In genomic region chr11:125235006-125235405, GRCh38 we compare ENCODE assay signal across 1 cellular context.
TF ChIP-seq lines count a peak whose summit lies in the region.

No MANE protein-coding gene starts in this region.

TF ChIP-seq in HepG2, 621 proteins besides CTCF, POLR2A, EP300 and RAD21 (continued from another document):
- TF ChIP-seq ARID5B (CRISPR knock-in tag; IDR thresholded peaks at IDR 0.05) (peak; percentile 36; the same call in 1 of the 2 replicates), CHD4 (IDR thresholded peaks at IDR 0.05; ENCODE audit: borderline replicate concordance, low read length) (no peak), KAT7 (CRISPR knock-in tag; IDR thresholded peaks at IDR 0.05; ENCODE audit: borderline replicate concordance) (no peak), CEBPB (IDR thresholded peaks at IDR 0.05; ENCODE audit: borderline replicate concordance, low read depth, low read length) (peak; percentile 89), NCOR1 (IDR thresholded peaks at IDR 0.05; ENCODE audit: borderline replicate concordance, low read length) (peak; percentile 53; the same call in 1 of the 2 replicates), ZXDC (CRISPR knock-in tag; IDR thresholded peaks at IDR 0.05) (no peak), NR2F2 (IDR thresholded peaks at IDR 0.05; ENCODE audit: borderline replicate concordance, low read depth) (0 out of 2 replicates have a peak, but pooled peaks have one; percentile 29), ZNF138 (CRISPR knock-in tag; IDR thresholded peaks at IDR 0.05; ENCODE audit: low read depth) (no peak), ARID3A (IDR thresholded peaks at IDR 0.05; ENCODE audit: low read depth, low read length) (0 out of 2 replicates have a peak, but pooled peaks have one; percentile 16), PPARG (CRISPR knock-in tag; conservative IDR thresholded peaks at IDR 0.05) (peak; percentile 51; the same call in 1 of the 2 replicates), ZNF777 (CRISPR knock-in tag; IDR thresholded peaks at IDR 0.05) (no peak), ZNF639 (CRISPR knock-in tag; conservative IDR thresholded peaks at IDR 0.05) (no peak), GATAD2A (CRISPR knock-in tag; IDR thresholded peaks at IDR 0.05) (peak; percentile 31; the same call in 1 of the 2 replicates), RXRB (CRISPR knock-in tag; IDR thresholded peaks at IDR 0.05; ENCODE audit: borderline replicate concordance) (peak; percentile 31; the same call in 1 of the 2 replicates), ZBED4 (CRISPR knock-in tag; IDR thresholded peaks at IDR 0.05; ENCODE audit: borderline replicate concordance) (no peak), SIN3A (IDR thresholded peaks at IDR 0.05; ENCODE audit: borderline replicate concordance, low read depth, low read length) (no peak), SKI (IDR thresholded peaks at IDR 0.05; ENCODE audit: partially characterized antibody) (peak; percentile 13), SMAD3 (CRISPR knock-in tag; IDR thresholded peaks at IDR 0.05) (no peak), MIXL1 (CRISPR knock-in tag; IDR thresholded peaks at IDR 0.05) (peak; percentile 88), NR2F6 (IDR thresholded peaks at IDR 0.05) (peak; percentile 69), NR2F6 (CRISPR knock-in tag; IDR thresholded peaks at IDR 0.05) (peak; percentile 78), ZNF652 (CRISPR knock-in tag; IDR thresholded peaks at IDR 0.05; ENCODE audit: borderline replicate concordance, low read depth) (peak; percentile 49; the same call in 1 of the 2 replicates), ZNF546 (CRISPR knock-in tag; conservative IDR thresholded peaks at IDR 0.05) (no peak), SOX5 (CRISPR knock-in tag; IDR thresholded peaks at IDR 0.05; ENCODE audit: borderline replicate concordance) (peak; percentile 41; the same call in 1 of the 2 replicates), ZNF251 (CRISPR knock-in tag; IDR thresholded peaks at IDR 0.05) (no peak), PAXIP1 (CRISPR knock-in tag; conservative IDR thresholded peaks at IDR 0.05) (0 out of 2 replicates have a peak, but pooled peaks have one; percentile 16), MEF2D (CRISPR knock-in tag; IDR thresholded peaks at IDR 0.05) (no peak), HNF4A (CRISPR knock-in tag; IDR thresholded peaks at IDR 0.05) (peak; percentile 64), RARG (CRISPR knock-in tag; IDR thresholded peaks at IDR 0.05; ENCODE audit: low read depth) (no peak), SIX4 (CRISPR knock-in tag; IDR thresholded peaks at IDR 0.05) (0 out of 2 replicates have a peak, but pooled peaks have one; percentile 41), MXD3 (CRISPR knock-in tag; IDR thresholded peaks at IDR 0.05) (no peak), ZNF234 (CRISPR knock-in tag; conservative IDR thresholded peaks at IDR 0.05) (no peak), RBAK (CRISPR knock-in tag; IDR thresholded peaks at IDR 0.05) (peak; percentile 93), ZNF331 (CRISPR knock-in tag; IDR thresholded peaks at IDR 0.05) (peak; percentile 19; the same call in 1 of the 2 replicates), SOX6 (IDR thresholded peaks at IDR 0.05) (no peak), SOX6 (CRISPR knock-in tag; IDR thresholded peaks at IDR 0.05) (peak; percentile 27; the same call in 1 of the 2 replicates), NR2F1 (CRISPR knock-in tag; IDR thresholded peaks at IDR 0.05) (peak; percentile 34 to 76; a peak in 3 of 4 replicates), CREB1 (IDR thresholded peaks at IDR 0.05) (no peak), CREB1 (CRISPR knock-in tag; IDR thresholded peaks at IDR 0.05) (peak; percentile 56; the same call in 1 of the 2 replicates), PTBP1 (IDR thresholded peaks at IDR 0.05; ENCODE audit: low read depth, low read length, poor library complexity, severe bottlenecking) (no peak), SAP130 (CRISPR knock-in tag; IDR thresholded peaks at IDR 0.05; ENCODE audit: low read depth) (peak; percentile 23; the same call in 1 of the 2 replicates), CEBPG (CRISPR knock-in tag; IDR thresholded peaks at IDR 0.05) (peak; percentile 85), ZNF644 (CRISPR knock-in tag; IDR thresholded peaks at IDR 0.05; ENCODE audit: low read depth) (0 out of 2 replicates have a peak, but pooled peaks have one; percentile 35)
